Comparison of ENCODE assay signal across 24 cellular contexts in genomic region chr9:122053546-122053945, GRCh38. TPM values are rescaled to one million over a fixed set of nuclear protein-coding genes. Genes with fewer than 3 reads are reported as not detected.
DNase-seq lines count a peak whose midpoint lies in the region; ATAC-seq and TF ChIP-seq lines count a peak whose summit lies in the region.
"Had no signal": no experiment of that assay in that cellular context is flagged by ENCODE, and none has a peak within 500 bp of the region (broad histone marks: within the 10 kb centered on the region; RNA-seq: fewer than 3 reads in every experiment).

No MANE protein-coding gene starts in this region.

- TF ChIP-seq CTCF in AG10803 (conservative IDR thresholded peaks at IDR 0.05; ENCODE audit: low read length) (no peak), GM23338 (conservative IDR thresholded peaks at IDR 0.05; ENCODE audit: low read depth in 2 of 2) (no peak)

- no peaks in the 10 kb centered on the region for H3K79me2 ChIP-seq in GM23338 (replicated peaks; ENCODE audit: insufficient read depth)

- H3K9me2 ChIP-seq in GM23338 (ENCODE audit: insufficient read depth), result no peaks in the 10 kb centered on the region

- H3K4me1 ChIP-seq in GM23338 (ENCODE audit: insufficient read depth), result no peaks in the 10 kb centered on the region
- H3K4me1 ChIP-seq: vagina had no signal

- H3K36me3 Mint-ChIP-seq in GM23338 (ENCODE audit: low read depth), result no peaks in the 10 kb centered on the region
- H3K36me3 Mint-ChIP-seq in activated CD8-positive, alpha-beta memory T cell treated with anti-CD3 and anti-CD28 coated beads, Interleukin-2, amount 10 ng/mL, durations not matched to agents 7 days and 5 days, result no peaks in the 10 kb centered on the region
- H3K36me3 Mint-ChIP-seq: natural killer cell treated with Interleukin-12 subunit alpha and Interleukin-12 subunit beta and Interleukin-15 and Interleukin-18, amount 100 ng/mL, for 72 hours had no signal

- no peak overlapping the region; the same call in 1 of the 2 replicates for H2AFZ ChIP-seq in GM23338

- CTCF ChIA-PET in activated CD8-positive, alpha-beta memory T cell treated with anti-CD3 and anti-CD28 coated beads, Interleukin-2, amount 10 ng/mL, durations not matched to agents 7 days and 5 days (lab: Charles Lee), result no interaction called here

- H3K4me3 ChIP-seq in AG10803 (ENCODE audit: low read length), result peak overlapping the region; percentile 32
- H3K4me3 ChIP-seq in GM23338, result no peak overlapping the region
- H3K4me3 ChIP-seq: heart left ventricle, ovary, vagina had no signal

- ATAC-seq in GM23338, result peak; percentile 53
- no peak for ATAC-seq in HG03469 (IDR thresholded peaks at IDR 0.05; ENCODE audit: unreplicated experiment)
- ATAC-seq in activated CD8-positive, alpha-beta memory T cell treated with anti-CD3 and anti-CD28 coated beads, Interleukin-2, amount 10 ng/mL, durations not matched to agents 7 days and 5 days, result no peak
- ATAC-seq: activated naive CD4-positive, alpha-beta T cell treated with anti-CD3 and anti-CD28 coated beads, Interleukin-2, amount 50 U/mL, for 72 hours; natural killer cell treated with Interleukin-12 subunit alpha and Interleukin-12 subunit beta and Interleukin-15 and Interleukin-18, amount 100 ng/mL, for 72 hours had no signal

- no peaks in the 10 kb centered on the region for H3K27me3 Mint-ChIP-seq in GM23338 (ENCODE audit: insufficient read depth, low read depth, poor library complexity)
- no peaks in the 10 kb centered on the region for H3K27me3 Mint-ChIP-seq in activated CD8-positive, alpha-beta memory T cell treated with anti-CD3 and anti-CD28 coated beads, Interleukin-2, amount 10 ng/mL, durations not matched to agents 7 days and 5 days
- H3K27me3 Mint-ChIP-seq: natural killer cell treated with Interleukin-12 subunit alpha and Interleukin-12 subunit beta and Interleukin-15 and Interleukin-18, amount 100 ng/mL, for 72 hours had no signal

- H4K20me1 ChIP-seq in GM23338 (replicated peaks; ENCODE audit: insufficient read depth), result peaks cover 4% of the 10 kb centered on the region

- H3K27ac ChIP-seq in GM23338 (ENCODE audit: low read depth), result no peak overlapping the region
- H3K27ac ChIP-seq: heart left ventricle, ovary, vagina, WERI-Rb-1 had no signal

- no peaks in the 10 kb centered on the region for H3K36me3 ChIP-seq in GM23338 (ENCODE audit: insufficient read depth)
- H3K36me3 ChIP-seq: heart left ventricle, ovary, vagina, WERI-Rb-1 had no signal

- H3K4me3 Mint-ChIP-seq in GM23338, result no peak overlapping the region
- H3K4me3 Mint-ChIP-seq in activated CD8-positive, alpha-beta memory T cell treated with anti-CD3 and anti-CD28 coated beads, Interleukin-2, amount 10 ng/mL, durations not matched to agents 7 days and 5 days, result no peak overlapping the region
- H3K4me3 Mint-ChIP-seq: CD14-positive monocyte; IgD-negative memory B cell; natural killer cell treated with Interleukin-12 subunit alpha and Interleukin-12 subunit beta and Interleukin-15 and Interleukin-18, amount 100 ng/mL, for 72 hours had no signal

- peaks cover 5% of the 10 kb centered on the region; the same call in 2 of the 3 replicates for H3K4me1 Mint-ChIP-seq in GM23338
- H3K4me1 Mint-ChIP-seq in activated CD8-positive, alpha-beta memory T cell treated with anti-CD3 and anti-CD28 coated beads, Interleukin-2, amount 10 ng/mL, durations not matched to agents 7 days and 5 days, result peaks cover 11% of the 10 kb centered on the region

- H3F3A ChIP-seq in GM23338 (replicated peaks; ENCODE audit: low read depth), result no peaks in the 10 kb centered on the region

- no peak overlapping the region for H3K27ac Mint-ChIP-seq in GM23338
- no peak overlapping the region for H3K27ac Mint-ChIP-seq in activated CD8-positive, alpha-beta memory T cell treated with anti-CD3 and anti-CD28 coated beads, Interleukin-2, amount 10 ng/mL, durations not matched to agents 7 days and 5 days
- H3K27ac Mint-ChIP-seq: activated naive CD4-positive, alpha-beta T cell treated with anti-CD3 and anti-CD28 coated beads, Interleukin-2, amount 50 U/mL, for 72 hours had no signal

- H3K27me3 ChIP-seq in GM23338 (ENCODE audit: insufficient read depth), result no peaks in the 10 kb centered on the region
- H3K27me3 ChIP-seq: heart left ventricle, ovary, vagina had no signal

- H3K9me3 Mint-ChIP-seq in GM23338, result no peaks in the 10 kb centered on the region
- no peaks in the 10 kb centered on the region for H3K9me3 Mint-ChIP-seq in activated CD8-positive, alpha-beta memory T cell treated with anti-CD3 and anti-CD28 coated beads, Interleukin-2, amount 10 ng/mL, durations not matched to agents 7 days and 5 days (ENCODE audit: low read depth)
- H3K9me3 Mint-ChIP-seq: activated naive CD4-positive, alpha-beta T cell treated with anti-CD3 and anti-CD28 coated beads, Interleukin-2, amount 50 U/mL, for 72 hours; CD14-positive monocyte; IgD-negative memory B cell; natural killer cell treated with Interleukin-12 subunit alpha and Interleukin-12 subunit beta and Interleukin-15 and Interleukin-18, amount 100 ng/mL, for 72 hours had no signal

- no peak overlapping the region for H3K4me2 ChIP-seq in GM23338

- DNase-seq in AG10803 (ENCODE audit: low read depth), result peak; percentile 34
- DNase-seq in GM23338 (ENCODE audit: low spot score), result no peak
- DNase-seq in astrocyte of the hippocampus (ENCODE audit: low read depth, low spot score), result peak; percentile 29
- peak; percentile 23 for DNase-seq in left kidney (ENCODE audit: low read depth, low spot score)
- no peak for DNase-seq in activated CD8-positive, alpha-beta memory T cell treated with anti-CD3 and anti-CD28 coated beads, Interleukin-2, amount 10 ng/mL, durations not matched to agents 7 days and 5 days
- DNase-seq in SKM-1 treated with dmso at 0.1 percent for 144 hours (lab: John Stamatoyannopoulos, UW; ENCODE audit: unreplicated experiment), result no peak
- no peak for DNase-seq in iPS-NIHi7 (ENCODE audit: extremely low spot score)
- DNase-seq: ACHN; activated CD4-positive, alpha-beta T cell treated with anti-CD3 and anti-CD28 coated beads, Interleukin-2, amount 50 U/mL, for 1 hour; Calu3; cerebellar nuclear complex; heart left ventricle; NCI-H1092 treated with DMSO at 0.1 percent for 48 hours; NCI-H2171; NCI-H524 treated with DMSO at 0.1 percent for 48 hours; ovary; T-helper 9 cell; WERI-Rb-1 had no signal

TF ChIP-seq in GM23338, 12 proteins besides CTCF, POLR2A, EP300 and RAD21 (continues in another document):
- no peak for TF ChIP-seq ZNF462 (CRISPR knock-in tag; IDR thresholded peaks at IDR 0.05)

RNA-seq across cellular contexts. Expression of gene TTLL11, which starts 39.6 kb away (rescaled TPM):
- 1.4 and 1.7 TPM in 2 replicates for total RNA-seq in GM23338 (2014; rRNA removed; shearing (Covaris generic))
- 0.37 and 0.57 TPM in 2 replicates for polyA plus RNA-seq in GM23338 (2016; fragmentation: Nextera tagmentation; extraction: Ambion mirVana)
- total RNA-seq in activated CD8-positive, alpha-beta memory T cell treated with anti-CD3 and anti-CD28 coated beads, Interleukin-2, amount 10 ng/mL, durations not matched to agents 7 days and 5 days, result 1 to 10 TPM; 2.2 to 2.5 TPM

Comparison
In these comparisons a context has a peak if more than half of its experiments do, and no peak if none do; other contexts are left out.
1. DNase-seq: peak in AG10803 (single experiment), astrocyte of the hippocampus (single experiment) and left kidney (single experiment); none in GM23338 (single experiment), activated CD8-positive, alpha-beta memory T cell treated with anti-CD3 and anti-CD28 coated beads, Interleukin-2, amount 10 ng/mL, durations not matched to agents 7 days and 5 days (single experiment), SKM-1 treated with dmso at 0.1 percent for 144 hours (single experiment) and iPS-NIHi7 (single experiment).